1 cellular context compared by ENCODE assay signal in genomic region chr17:7047566-7047965, GRCh38.
TF ChIP-seq lines count a peak whose summit lies in the region.

No MANE protein-coding gene starts in this region.

TF ChIP-seq in WTC11, 78 proteins besides CTCF, POLR2A, EP300 and RAD21 (continued from another document):
- no peak for TF ChIP-seq AR (CRISPR knock-in tag; IDR thresholded peaks at IDR 0.05)
- no peak for TF ChIP-seq GTF2I (CRISPR knock-in tag; conservative IDR thresholded peaks at IDR 0.05)
- TF ChIP-seq ZNF512 (CRISPR knock-in tag; IDR thresholded peaks at IDR 0.05; ENCODE audit: borderline replicate concordance), result no peak
